In genomic region chrX:7390446-7390845, GRCh38 we compare ENCODE assay signal across 26 cellular contexts.
"Had no signal": no experiment of that assay in that cellular context is flagged by ENCODE, and none has a peak within 500 bp of the region (broad histone marks: within the 10 kb centered on the region; RNA-seq: fewer than 3 reads in every experiment).

No MANE protein-coding gene starts in this region.

- H3K4me3 ChIP-seq: esophagus squamous epithelium, gastroesophageal sphincter, heart left ventricle, hepatocyte, lung, mucosa of descending colon, prostate gland, right atrium auricular region, suprapubic skin, vagina had no signal

- H3K4me1 Mint-ChIP-seq: memory B cell; naive B cell; neural crest cell; stimulated activated memory B cell treated with anti-CD40 and anti-IgM and Interleukin-4, amounts not matched to agents 10 μg/mL and 1 μg/mL and 100 μg/mL, for 72 hours had no signal

- H3K4me3 Mint-ChIP-seq: effector memory CD8-positive, alpha-beta T cell; memory B cell; naive B cell; natural killer cell treated with Interleukin-12 subunit alpha and Interleukin-12 subunit beta and Interleukin-15 and Interleukin-18, amount 100 ng/mL, for 72 hours; neural crest cell; stimulated activated memory B cell treated with anti-CD40 and anti-IgM and Interleukin-4, amounts not matched to agents 10 μg/mL and 1 μg/mL and 100 μg/mL, for 72 hours; stimulated activated naive CD8-positive, alpha-beta T cell treated with anti-CD3 and anti-CD28 coated beads, Interleukin-15, Interleukin-2, amounts not matched to agents 100 ng/mL and 50 ng/mL, for 24 hours had no signal

- ATAC-seq: effector memory CD8-positive, alpha-beta T cell; foreskin keratinocyte; gastroesophageal sphincter; heart left ventricle; left lobe of liver; mucosa of descending colon; natural killer cell treated with Interleukin-12 subunit alpha and Interleukin-12 subunit beta and Interleukin-15 and Interleukin-18, amount 100 ng/mL, for 72 hours; sciatic nerve; stimulated activated memory B cell treated with anti-CD40 and anti-IgM and Interleukin-4, amounts not matched to agents 10 μg/mL and 1 μg/mL and 100 μg/mL, for 72 hours had no signal

- FAIRE-seq: endometrium, kidney had no signal

- H3K36me3 Mint-ChIP-seq: memory B cell; naive B cell; natural killer cell treated with Interleukin-12 subunit alpha and Interleukin-12 subunit beta and Interleukin-15 and Interleukin-18, amount 100 ng/mL, for 72 hours; stimulated activated memory B cell treated with anti-CD40 and anti-IgM and Interleukin-4, amounts not matched to agents 10 μg/mL and 1 μg/mL and 100 μg/mL, for 72 hours had no signal

- H2AFZ ChIP-seq: hepatocyte had no signal

- H3K27me3 Mint-ChIP-seq: effector memory CD8-positive, alpha-beta T cell; memory B cell; naive B cell; natural killer cell treated with Interleukin-12 subunit alpha and Interleukin-12 subunit beta and Interleukin-15 and Interleukin-18, amount 100 ng/mL, for 72 hours; stimulated activated memory B cell treated with anti-CD40 and anti-IgM and Interleukin-4, amounts not matched to agents 10 μg/mL and 1 μg/mL and 100 μg/mL, for 72 hours; stimulated activated naive CD8-positive, alpha-beta T cell treated with anti-CD3 and anti-CD28 coated beads, Interleukin-15, Interleukin-2, amounts not matched to agents 100 ng/mL and 50 ng/mL, for 24 hours had no signal

- H3K9me3 Mint-ChIP-seq: effector memory CD8-positive, alpha-beta T cell; memory B cell; stimulated activated memory B cell treated with anti-CD40 and anti-IgM and Interleukin-4, amounts not matched to agents 10 μg/mL and 1 μg/mL and 100 μg/mL, for 72 hours; stimulated activated naive CD8-positive, alpha-beta T cell treated with anti-CD3 and anti-CD28 coated beads, Interleukin-15, Interleukin-2, amounts not matched to agents 100 ng/mL and 50 ng/mL, for 24 hours had no signal

- H3K79me2 ChIP-seq: hepatocyte had no signal

- DNase-seq: cortex of kidney; effector memory CD8-positive, alpha-beta T cell; erythroblast; esophagus squamous epithelium; foreskin keratinocyte; heart left ventricle; kidney; mucosa of descending colon; naive B cell; stimulated activated CD4-positive, alpha-beta T cell treated with anti-CD3 and anti-CD28 coated beads, Interleukin-4, amount 100 ng/mL, for 4 hours had no signal

- H3K27ac Mint-ChIP-seq: effector memory CD8-positive, alpha-beta T cell; memory B cell; naive B cell; natural killer cell treated with Interleukin-12 subunit alpha and Interleukin-12 subunit beta and Interleukin-15 and Interleukin-18, amount 100 ng/mL, for 72 hours; stimulated activated memory B cell treated with anti-CD40 and anti-IgM and Interleukin-4, amounts not matched to agents 10 μg/mL and 1 μg/mL and 100 μg/mL, for 72 hours; stimulated activated naive CD8-positive, alpha-beta T cell treated with anti-CD3 and anti-CD28 coated beads, Interleukin-15, Interleukin-2, amounts not matched to agents 100 ng/mL and 50 ng/mL, for 24 hours had no signal

- H3K36me3 ChIP-seq: esophagus squamous epithelium, gastroesophageal sphincter, heart left ventricle, neutrophil, prostate gland, right atrium auricular region, suprapubic skin, vagina had no signal

- H3K27ac ChIP-seq: esophagus squamous epithelium, foreskin keratinocyte, gastroesophageal sphincter, heart left ventricle, hepatocyte, neutrophil, prostate gland, right atrium auricular region, suprapubic skin, vagina had no signal

- H3K27me3 ChIP-seq: esophagus squamous epithelium, foreskin keratinocyte, gastroesophageal sphincter, heart left ventricle, hepatocyte, neutrophil, right atrium auricular region, suprapubic skin, vagina had no signal

- H3K9me3 ChIP-seq: esophagus squamous epithelium, gastroesophageal sphincter, heart left ventricle, mucosa of descending colon, neutrophil, prostate gland, right atrium auricular region, suprapubic skin, vagina had no signal

- H3K4me1 ChIP-seq: esophagus squamous epithelium, foreskin keratinocyte, gastroesophageal sphincter, heart left ventricle, prostate gland, right atrium auricular region, suprapubic skin, vagina had no signal
